8 cellular contexts compared by ENCODE assay signal in the genomic region with DNA sequence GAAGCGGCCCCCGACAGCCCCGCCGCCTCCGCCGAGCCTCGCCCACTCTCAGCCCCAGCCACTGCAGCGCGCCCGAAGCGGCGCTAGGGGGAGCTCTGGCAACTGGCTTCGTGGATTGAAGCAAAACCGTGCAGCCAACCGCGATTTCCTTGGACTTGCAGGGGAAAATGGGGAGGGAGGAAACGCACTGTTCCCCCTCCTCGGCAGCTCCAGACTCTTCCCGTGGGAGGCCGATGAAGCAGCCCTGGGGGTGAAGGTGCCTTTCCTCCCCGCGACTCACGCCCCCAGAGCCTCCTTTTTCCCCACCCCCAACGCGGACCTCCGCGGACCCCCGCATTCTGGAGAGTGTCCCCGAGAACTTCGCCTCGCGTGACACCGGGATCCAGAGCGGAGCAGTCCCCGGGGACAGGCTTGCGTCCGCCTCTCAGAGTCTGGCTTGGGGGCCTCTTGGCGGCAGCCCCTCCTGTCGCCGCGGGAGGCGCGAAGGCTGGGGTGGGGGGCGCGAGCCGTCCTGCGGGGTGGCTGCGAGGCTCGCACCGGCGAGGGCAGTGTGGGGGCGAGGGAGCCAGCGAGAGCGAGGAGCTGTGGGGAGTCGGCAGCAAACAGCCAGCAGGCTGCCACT. TPM values are rescaled to one million over a fixed set of nuclear protein-coding genes. Genes with fewer than 3 reads are reported as not detected.
DNase-seq lines count a peak whose midpoint lies in the region; ATAC-seq and TF ChIP-seq lines count a peak whose summit lies in the region.

No MANE protein-coding gene starts in this region.

- H3K27ac ChIP-seq in fibroblast of lung (ENCODE audit: insufficient read depth, low read length), result peak overlapping the region; percentile 93
- H3K27ac ChIP-seq in naive thymus-derived CD4-positive, alpha-beta T cell (ENCODE audit: low read depth, low read length), result peak overlapping the region; percentile 46

- DNase-seq in Caki2 (ENCODE audit: low read depth) (peak; percentile 77), RKO (ENCODE audit: low spot score) (peak; percentile 96), fibroblast of lung (ENCODE audit: low read depth in 2 of 2) (peak; percentile 91 to 95)
- peak; percentile 69 for DNase-seq in Jurkat, Clone E6-1 (ENCODE audit: low read depth, low spot score)
- DNase-seq in naive thymus-derived CD4-positive, alpha-beta T cell, result peak; percentile 55 to 85 (median 73)
- peak; percentile 53 to 58 for DNase-seq in stimulated activated CD8-positive, alpha-beta memory T cell treated with anti-CD3 and anti-CD28 coated beads, Interleukin-7, amount 100 ng/mL, for 48 hours (ENCODE audit: extremely low read depth in 1 of 2, low read depth in 1 of 2)

- intact Hi-C loops in naive thymus-derived CD4-positive, alpha-beta T cell (cut with micrococcal nuclease), result loop anchor here (1.0 to 2.0 kb wide), 8 partner anchors 35 to 451 kb away; no protein-coding TSS in a partner anchor

- H3K27me3 Mint-ChIP-seq in activated T-helper 17 cell treated with anti-CD3 and anti-CD28 coated beads, Interleukin-2, amount 50 U/mL, for 72 hours, result peaks cover 4% of the 10 kb centered on the region
- peaks cover 0 to 19% (median 0%) of the 10 kb centered on the region in 5 donors for H3K27me3 Mint-ChIP-seq in naive thymus-derived CD4-positive, alpha-beta T cell

- H3K9me3 Mint-ChIP-seq in activated T-helper 17 cell treated with anti-CD3 and anti-CD28 coated beads, Interleukin-2, amount 50 U/mL, for 72 hours, result no peaks in the 10 kb centered on the region
- no peaks in the 10 kb centered on the region for H3K9me3 Mint-ChIP-seq in naive thymus-derived CD4-positive, alpha-beta T cell

- H2AFZ ChIP-seq in fibroblast of lung (ENCODE audit: low read length), result no peak overlapping the region

- H3K4me3 Mint-ChIP-seq in activated T-helper 17 cell treated with anti-CD3 and anti-CD28 coated beads, Interleukin-2, amount 50 U/mL, for 72 hours, result peak overlapping the region; percentile 82
- peak overlapping the region; percentile 74 to 96 (median 88) for H3K4me3 Mint-ChIP-seq in naive thymus-derived CD4-positive, alpha-beta T cell

- POLR2A ChIA-PET in naive thymus-derived CD4-positive, alpha-beta T cell (lab: Charles Lee), result interaction anchor here (0.5 to 8.2 kb wide), 8 partner anchors 8 to 451 kb away, joined by 3 to 119 read pairs (median 4); a partner anchor contains a TSS

- no peaks in the 10 kb centered on the region for H3K9me3 ChIP-seq in fibroblast of lung (ENCODE audit: control insufficient read depth, insufficient read depth, low read depth, low read length)
- H3K9me3 ChIP-seq in naive thymus-derived CD4-positive, alpha-beta T cell (ENCODE audit: control insufficient read depth in 2 of 3, low read length in 3 of 3), result no peaks in the 10 kb centered on the region

- no peak for ATAC-seq in activated T-helper 17 cell treated with anti-CD3 and anti-CD28 coated beads, Interleukin-2, amount 50 U/mL, for 72 hours (replicated peaks)
- ATAC-seq in naive thymus-derived CD4-positive, alpha-beta T cell, result peak; percentile 45
- ATAC-seq in HG02759 (IDR thresholded peaks at IDR 0.05; ENCODE audit: unreplicated experiment), result no peak

- no peaks in the 10 kb centered on the region for H3K36me3 ChIP-seq in fibroblast of lung (ENCODE audit: control insufficient read depth, insufficient read depth, low read length)
- no peaks in the 10 kb centered on the region for H3K36me3 ChIP-seq in naive thymus-derived CD4-positive, alpha-beta T cell (ENCODE audit: control insufficient read depth in 2 of 3, insufficient read depth in 3 of 3, low read length in 3 of 3)

- CTCF ChIA-PET in naive thymus-derived CD4-positive, alpha-beta T cell (lab: Charles Lee), result interaction anchor here (0.6 to 6.2 kb wide), 18 partner anchors 8 to 463 kb away, joined by 3 to 37 read pairs (median 4); a partner anchor contains a TSS

- H3K79me2 ChIP-seq in fibroblast of lung (ENCODE audit: control insufficient read depth, insufficient read depth, low read length), result peaks cover 21% of the 10 kb centered on the region

- H3K27ac Mint-ChIP-seq in activated T-helper 17 cell treated with anti-CD3 and anti-CD28 coated beads, Interleukin-2, amount 50 U/mL, for 72 hours, result no peak overlapping the region
- peak overlapping the region in 3 of 9 donors; percentile 13 to 78 (median 64) for H3K27ac Mint-ChIP-seq in naive thymus-derived CD4-positive, alpha-beta T cell

- H3K4me3 ChIP-seq in Jurkat, Clone E6-1 (ENCODE audit: low read length), result peak overlapping the region; percentile 66
- H3K4me3 ChIP-seq in fibroblast of lung (replicated peaks in 1 of 4; ENCODE audit: control extremely low read depth in 1 of 4, insufficient read depth in 1 of 4, low read depth in 3 of 4, low read length in 4 of 4), result peak overlapping the region; percentile 41 to 96 (median 61)
- H3K4me3 ChIP-seq in naive thymus-derived CD4-positive, alpha-beta T cell (ENCODE audit: low read length), result peak overlapping the region; percentile 86

- no peaks in the 10 kb centered on the region for H3K36me3 Mint-ChIP-seq in activated T-helper 17 cell treated with anti-CD3 and anti-CD28 coated beads, Interleukin-2, amount 50 U/mL, for 72 hours (ENCODE audit: low read depth)
- H3K36me3 Mint-ChIP-seq in naive thymus-derived CD4-positive, alpha-beta T cell, result no peaks in the 10 kb centered on the region

- H3K27me3 ChIP-seq in fibroblast of lung (ENCODE audit: control insufficient read depth, insufficient read depth, low read length), result no peaks in the 10 kb centered on the region
- H3K27me3 ChIP-seq in naive thymus-derived CD4-positive, alpha-beta T cell (ENCODE audit: control insufficient read depth in 2 of 2, insufficient read depth in 2 of 2, low read length in 2 of 2), result no peaks in the 10 kb centered on the region

- in situ Hi-C loops in Caki2 (cut with HindIII; ENCODE audit: low pct_unique_long_range_greater_than_20kb, low sequenced_read_pairs), result no loop called here

- H3K9ac ChIP-seq in fibroblast of lung (ENCODE audit: insufficient read depth, low read length), result peak overlapping the region; percentile 84

- peak overlapping the region; percentile 83 for H3K4me2 ChIP-seq in fibroblast of lung (ENCODE audit: extremely low read depth, insufficient read depth, low read length)

- peak; percentile 95 to 97 for TF ChIP-seq CTCF in fibroblast of lung (conservative IDR thresholded peaks at IDR 0.05 in 1 of 2, IDR thresholded peaks at IDR 0.05 in 1 of 2; ENCODE audit: low read depth in 1 of 2, low read length in 2 of 2)

- peaks cover 5% of the 10 kb centered on the region for H3K4me1 Mint-ChIP-seq in activated T-helper 17 cell treated with anti-CD3 and anti-CD28 coated beads, Interleukin-2, amount 50 U/mL, for 72 hours
- H3K4me1 Mint-ChIP-seq in naive thymus-derived CD4-positive, alpha-beta T cell, result peaks cover 0 to 26% (median 5%) of the 10 kb centered on the region in 7 donors

- H3K4me1 ChIP-seq in fibroblast of lung (ENCODE audit: control insufficient read depth, extremely low read depth, insufficient read depth, low read length), result peaks cover 18% of the 10 kb centered on the region
- H3K4me1 ChIP-seq in naive thymus-derived CD4-positive, alpha-beta T cell (ENCODE audit: control insufficient read depth in 2 of 2, insufficient read depth in 2 of 2, low read length in 2 of 2), result peaks cover 0 to 4% of the 10 kb centered on the region in 2 donors

- H4K20me1 ChIP-seq in fibroblast of lung (ENCODE audit: control insufficient read depth, extremely low read depth, insufficient read depth, low read length), result no peaks in the 10 kb centered on the region

RNA-seq across cellular contexts. Expression of a gene that starts 3.8 kb away (rescaled TPM):
- 73.3 and 76.4 TPM in 2 replicates for total RNA-seq in Caki2 (2014; rRNA removed; shearing (Covaris generic); ENCODE audit: low replicate concordance)
- 1.8 TPM for polyA plus RNA-seq in Jurkat, Clone E6-1 (2012; ENCODE audit: insufficient read depth, insufficient read length)
- total RNA-seq in activated T-helper 17 cell treated with anti-CD3 and anti-CD28 coated beads, Interleukin-2, amount 50 U/mL, for 72 hours, result 1 to 10 TPM in 1 of 2 donors, under 1 TPM in 1; 0.67 to 2.2 TPM
- total RNA-seq in fibroblast of lung, result 71.5 and 97.3 TPM in 2 replicates
- polyA plus RNA-seq in fibroblast of lung, result 4.1 and 9.2 TPM in 2 replicates
- 13.6 and 19.5 TPM in 2 replicates for polyA plus RNA-seq in fibroblast of lung (2012)
- 4.1 and 7.5 TPM in 2 replicates for polyA minus RNA-seq in fibroblast of lung (ENCODE audit: low replicate concordance)
- 1 to 10 TPM; 3.4 to 6.8 (median 3.8) TPM for total RNA-seq in naive thymus-derived CD4-positive, alpha-beta T cell
- polyA plus RNA-seq in naive thymus-derived CD4-positive, alpha-beta T cell, result under 1 TPM in 1 of 2 donors, not detected in 1; 0.08 TPM
